10 cellular contexts compared by ENCODE assay signal in genomic region chr2:217934321-217935131, GRCh38.
DNase-seq lines count a peak whose midpoint lies in the region; ATAC-seq, FAIRE-seq and TF ChIP-seq lines count a peak whose summit lies in the region.
"Had no signal": no experiment of that assay in that cellular context is flagged by ENCODE, and none has a peak within 500 bp of the region (broad histone marks: within the 10 kb centered on the region; RNA-seq: fewer than 3 reads in every experiment).

No MANE protein-coding gene starts in this region.

- H3K36me3 ChIP-seq in breast epithelium (no peaks in the 10 kb centered on the region), HepG2 (replicated peaks in 1 of 2; ENCODE audit: control insufficient read depth in 1 of 2, insufficient read depth in 2 of 2, low read length in 2 of 2) (no peaks in the 10 kb centered on the region; a peak in 2 of 5 replicates), upper lobe of left lung (peaks cover 0 to 13% (median 0%) of the 10 kb centered on the region in 4 donors)

- in situ Hi-C loops in HepG2 (cut with HindIII; ENCODE audit: extremely low pct_ligation_motif_present, low pct_unique_long_range_greater_than_20kb): no loop called here

- H3K4me1 ChIP-seq in breast epithelium (peaks cover 23 to 49% of the 10 kb centered on the region in 2 donors), HepG2 (ENCODE audit: insufficient read depth, low read length) (peaks cover 86% of the 10 kb centered on the region), upper lobe of left lung (peaks cover 99 to 100% (median 99%) of the 10 kb centered on the region in 4 donors)

- TF ChIP-seq EP300 in HepG2 (IDR thresholded peaks at IDR 0.05; ENCODE audit: low read depth in 2 of 2, low read length in 2 of 2) (no peak), HepG2 (CRISPR knock-in tag; IDR thresholded peaks at IDR 0.05; ENCODE audit: borderline replicate concordance) (no peak), upper lobe of left lung (IDR thresholded peaks at IDR 0.05) (no peak)

- H3K4me2 ChIP-seq in HepG2 (ENCODE audit: low read depth, low read length): peak overlapping the region; percentile 21; the same call in 1 of the 2 replicates

- 52% methylated on average over 13 of the region's 13 CpGs for WGBS in HepG2 (ENCODE audit: low lambda C conversion rate)
- 17 to 22% methylated on average over 6 to 13 of the region's 13 CpGs for WGBS in upper lobe of left lung, 2 donors

- no peak for FAIRE-seq in HepG2 (lab: Jason Lieb, UNC)
- FAIRE-seq: G401.6 had no signal

- H3K27ac ChIP-seq in breast epithelium (peak overlapping the region; percentile 91 to 96), HepG2 (ENCODE audit: extremely low read length, insufficient read depth, low read length) (no peak overlapping the region), upper lobe of left lung (peak overlapping the region; percentile 86 to 99 (median 92))
- H3K27ac ChIP-seq: VCaP had no signal

- TF ChIP-seq POLR2A in breast epithelium (IDR thresholded peaks at IDR 0.05): no peak
- no peak for TF ChIP-seq POLR2A in HepG2 (IDR thresholded peaks at IDR 0.05; ENCODE audit: insufficient read depth in 1 of 2, low read depth in 2 of 2, low read length in 2 of 2)
- peak in 1 of 4 donors; percentile 22 for TF ChIP-seq POLR2A in upper lobe of left lung (IDR thresholded peaks at IDR 0.05)

- TF ChIP-seq RAD21 in HepG2 (CRISPR knock-in tag; IDR thresholded peaks at IDR 0.05): no peak

- ATAC-seq in natural killer cell: peak in 2 of 3 donors; percentile 43 to 45
- ATAC-seq in natural killer cell treated with Interleukin-12 subunit alpha and Interleukin-12 subunit beta and Interleukin-15 and Interleukin-18, amount 100 ng/mL, for 72 hours: no peak
- ATAC-seq in HepG2: peak; percentile 9; the same call in 2 of the 3 replicates
- ATAC-seq in upper lobe of left lung (ENCODE audit: low FRiP score in 2 of 2): peak; percentile 55 to 85
- ATAC-seq in GM21786 (IDR thresholded peaks at IDR 0.05; ENCODE audit: unreplicated experiment): no peak
- ATAC-seq in GM21390 (IDR thresholded peaks at IDR 0.05; ENCODE audit: unreplicated experiment): no peak

- H3K27ac Mint-ChIP-seq in natural killer cell: no peak overlapping the region
- no peak overlapping the region for H3K27ac Mint-ChIP-seq in natural killer cell treated with Interleukin-12 subunit alpha and Interleukin-12 subunit beta and Interleukin-15 and Interleukin-18, amount 100 ng/mL, for 72 hours

- peaks cover 11% of the 10 kb centered on the region for H3K79me2 ChIP-seq in HepG2 (ENCODE audit: insufficient read depth, low read length)

- no TSS peak for BruUV-seq in HepG2 (replicated peaks; lab: Mats Ljungman, UMichigan)

- H2AFZ ChIP-seq in HepG2 (ENCODE audit: low read length): no peak overlapping the region

- no peaks in the 10 kb centered on the region for H3K36me3 Mint-ChIP-seq in natural killer cell
- no peaks in the 10 kb centered on the region for H3K36me3 Mint-ChIP-seq in natural killer cell treated with Interleukin-12 subunit alpha and Interleukin-12 subunit beta and Interleukin-15 and Interleukin-18, amount 100 ng/mL, for 72 hours

- peaks cover 12 to 27% of the 10 kb centered on the region in 2 donors for H3K4me1 Mint-ChIP-seq in natural killer cell
- peaks cover 9 to 11% of the 10 kb centered on the region in 2 donors for H3K4me1 Mint-ChIP-seq in natural killer cell treated with Interleukin-12 subunit alpha and Interleukin-12 subunit beta and Interleukin-15 and Interleukin-18, amount 100 ng/mL, for 72 hours (ENCODE audit: low read depth in 2 of 2)

- H3K9ac ChIP-seq in HepG2 (ENCODE audit: insufficient read depth, low read depth, low read length): no peak overlapping the region

- H3K9me3 Mint-ChIP-seq in natural killer cell: no peaks in the 10 kb centered on the region
- H3K9me3 Mint-ChIP-seq in natural killer cell treated with Interleukin-12 subunit alpha and Interleukin-12 subunit beta and Interleukin-15 and Interleukin-18, amount 100 ng/mL, for 72 hours: no peaks in the 10 kb centered on the region

- H3K27me3 Mint-ChIP-seq in natural killer cell (ENCODE audit: low read depth in 2 of 2): peaks cover 36 to 40% of the 10 kb centered on the region in 2 donors
- H3K27me3 Mint-ChIP-seq in natural killer cell treated with Interleukin-12 subunit alpha and Interleukin-12 subunit beta and Interleukin-15 and Interleukin-18, amount 100 ng/mL, for 72 hours: peaks cover 38 to 42% of the 10 kb centered on the region in 2 donors

- CTCF ChIA-PET in HepG2 (lab: Yijun Ruan, JAX; ENCODE audit: low intra/inter-chr PET ratio, low total read pairs): no interaction called here

- H3K9me3 ChIP-seq in breast epithelium: no peaks in the 10 kb centered on the region
- no peaks in the 10 kb centered on the region for H3K9me3 ChIP-seq in HepG2 (ENCODE audit: low read length)
- no peaks in the 10 kb centered on the region for H3K9me3 ChIP-seq in upper lobe of left lung

- peaks cover 83% of the 10 kb centered on the region; the same call in 1 of the 2 replicates for H4K20me1 ChIP-seq in HepG2 (ENCODE audit: insufficient read depth, low read length)

- H3K4me3 ChIP-seq in breast epithelium (peak overlapping the region; percentile 11 to 56 (median 17)), HepG2 (replicated peaks in 1 of 3; ENCODE audit: insufficient read depth in 1 of 3, low read depth in 2 of 3, low read length in 3 of 3) (no peak overlapping the region; a peak in 1 of 6 replicates), upper lobe of left lung (peak overlapping the region in 2 of 4 donors; percentile 74 to 89)

- no peak for DNase-seq in natural killer cell
- no peak for DNase-seq in natural killer cell treated with Interleukin-12 subunit alpha and Interleukin-12 subunit beta and Interleukin-15 and Interleukin-18, amount 100 ng/mL, for 72 hours (ENCODE audit: low spot score)
- DNase-seq in breast epithelium (ENCODE audit: low spot score in 2 of 2): no peak
- no peak for DNase-seq in HepG2 (ENCODE audit: low spot score)
- DNase-seq in upper lobe of left lung: peak in 1 of 2 donors; percentile 82
- DNase-seq in central memory CD4-positive, alpha-beta T cell: no peak

- POLR2A ChIA-PET in HepG2 (lab: Yijun Ruan, JAX): no interaction called here

- H3K27me3 ChIP-seq in breast epithelium (no peaks in the 10 kb centered on the region), HepG2 (ENCODE audit: control insufficient read depth in 1 of 2, insufficient read depth in 2 of 2, low read length in 2 of 2) (no peaks in the 10 kb centered on the region; a peak in 1 of 5 replicates), upper lobe of left lung (no peaks in the 10 kb centered on the region)

- no peak overlapping the region for H3K4me3 Mint-ChIP-seq in natural killer cell
- no peak overlapping the region for H3K4me3 Mint-ChIP-seq in natural killer cell treated with Interleukin-12 subunit alpha and Interleukin-12 subunit beta and Interleukin-15 and Interleukin-18, amount 100 ng/mL, for 72 hours

- intact Hi-C loops in natural killer cell (cut with micrococcal nuclease): no loop called here
- intact Hi-C loops in breast epithelium (cut with DNase I; ENCODE audit: low total_unique reads): no loop called here
- intact Hi-C loops in HepG2 (cut with micrococcal nuclease; ENCODE audit: unreplicated experiment): no loop called here

- TF ChIP-seq CTCF in natural killer cell (IDR thresholded peaks at IDR 0.05): no peak
- TF ChIP-seq CTCF in breast epithelium (IDR thresholded peaks at IDR 0.05): no peak
- TF ChIP-seq CTCF in HepG2 (CRISPR knock-in tag; IDR thresholded peaks at IDR 0.05): no peak
- no peak for TF ChIP-seq CTCF in upper lobe of left lung (IDR thresholded peaks at IDR 0.05)

TF ChIP-seq in HepG2, 621 proteins besides CTCF, POLR2A, EP300 and RAD21:
- peak; percentile 61 for TF ChIP-seq CEBPB (IDR thresholded peaks at IDR 0.05; ENCODE audit: borderline replicate concordance, low read depth, low read length)
- 0 out of 4 replicates have a peak, but pooled peaks of 1 of the 2 experiments have one; percentile 15 for TF ChIP-seq REST (IDR thresholded peaks at IDR 0.05; ENCODE audit: borderline replicate concordance in 1 of 2, low read depth in 1 of 2, low read length in 2 of 2)
- TF ChIP-seq SRSF1 (optimal IDR thresholded peaks at IDR 0.05; ENCODE audit: low read depth, low read length): no peak
- TF ChIP-seq ZNF501 (CRISPR knock-in tag; IDR thresholded peaks at IDR 0.05): 0 out of 2 replicates have a peak, but pooled peaks have one; percentile 13
- TF ChIP-seq ZNF460 (CRISPR knock-in tag; IDR thresholded peaks at IDR 0.05; ENCODE audit: borderline replicate concordance): no peak
- no peak for TF ChIP-seq SETDB1 (CRISPR knock-in tag; IDR thresholded peaks at IDR 0.05; ENCODE audit: borderline replicate concordance)
- no peak for TF ChIP-seq ZBTB3 (CRISPR knock-in tag; IDR thresholded peaks at IDR 0.05; ENCODE audit: borderline replicate concordance, low read depth)

Comparison
In these comparisons a context has a peak if more than half of its experiments do, and no peak if none do; other contexts are left out.
1. ATAC-seq: peak in natural killer cell (2 of 3), HepG2 (single experiment) and upper lobe of left lung (2 of 2); none in natural killer cell treated with Interleukin-12 subunit alpha and Interleukin-12 subunit beta and Interleukin-15 and Interleukin-18, amount 100 ng/mL, for 72 hours (0 of 2), GM21786 (single experiment) and GM21390 (single experiment).
2. H3K4me3 ChIP-seq: peak in breast epithelium (3 of 3); none in HepG2 (0 of 3).